In genomic region chr4:59841698-59842097, GRCh38 we compare ENCODE assay signal across 3 cellular contexts.
"Had no signal": no experiment of that assay in that cellular context is flagged by ENCODE, and none has a peak within 500 bp of the region (broad histone marks: within the 10 kb centered on the region; RNA-seq: fewer than 3 reads in every experiment).

No MANE protein-coding gene starts in this region.

- ATAC-seq: GM12878 had no signal

- DNase-seq: GDM1, GF-D8 had no signal

- H3K4me3 ChIP-seq: GM12878 had no signal
